Comparison of ENCODE assay signal across 1 cellular context in the genomic region with DNA sequence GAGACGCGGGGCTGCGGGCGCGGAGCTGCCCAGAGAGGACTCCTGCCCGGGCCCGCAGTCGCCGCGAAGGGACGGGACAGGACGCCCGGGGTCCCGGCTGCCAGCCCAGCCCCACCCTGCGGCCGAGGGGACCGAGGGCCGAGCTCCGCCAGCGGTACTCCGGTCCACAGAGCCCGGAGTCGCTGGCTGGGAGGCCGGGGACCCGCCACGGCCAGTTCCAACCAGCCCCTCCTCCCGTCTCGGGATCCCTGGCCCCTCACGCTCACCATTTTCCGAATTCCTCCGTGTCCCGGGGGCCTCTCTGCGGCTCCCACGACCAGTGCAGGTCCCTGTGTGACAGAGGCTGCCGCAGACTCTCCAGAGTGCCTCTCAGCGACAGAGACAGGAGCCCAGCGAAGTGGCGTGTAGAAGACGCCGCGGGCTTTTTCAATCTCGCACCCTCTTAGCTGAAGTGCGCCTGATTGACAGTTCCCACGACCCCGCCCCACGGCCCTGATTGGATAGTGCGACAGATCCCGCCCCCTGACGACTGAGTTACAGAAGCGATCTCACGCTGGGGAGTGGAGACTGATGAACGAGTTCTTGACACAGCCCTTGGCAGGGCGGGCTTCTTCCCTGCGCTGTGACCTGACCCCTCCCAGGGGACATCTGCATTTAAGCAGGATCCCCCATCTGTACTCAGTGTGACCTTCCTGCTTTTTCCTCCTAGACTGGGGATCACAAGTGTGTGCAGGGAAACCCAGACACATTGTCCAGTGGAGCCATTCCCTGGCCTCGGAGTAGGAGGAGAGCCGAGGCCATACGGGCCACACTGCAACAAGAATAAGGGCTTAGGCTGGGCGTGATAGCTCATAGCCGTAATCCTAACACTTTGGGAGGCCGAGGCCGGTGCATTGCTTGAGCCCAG.
TF ChIP-seq lines count a peak whose summit lies in the region.

No MANE protein-coding gene starts in this region.

TF ChIP-seq in HEK293, 187 proteins besides CTCF, POLR2A, EP300 and RAD21 (continued from another document and continues in another):
- TF ChIP-seq ZSCAN5A (tag by site-specific recombination; IDR thresholded peaks at IDR 0.05) (no peak), ZNF707 (tag by site-specific recombination; IDR thresholded peaks at IDR 0.05) (no peak), ZNF600 (tag by site-specific recombination; IDR thresholded peaks at IDR 0.05) (no peak; the same call in 1 of the 2 replicates), ZNF155 (tag by site-specific recombination; IDR thresholded peaks at IDR 0.05) (no peak), ZBTB21 (tag by site-specific recombination; IDR thresholded peaks at IDR 0.05) (peak; percentile 11; the same call in 1 of the 2 replicates), ZNF529 (tag by site-specific recombination; IDR thresholded peaks at IDR 0.05; ENCODE audit: insufficient replicate concordance) (no peak), ZNF654 (tag by site-specific recombination; IDR thresholded peaks at IDR 0.05; ENCODE audit: low read depth) (no peak), ZNF138 (tag by site-specific recombination; IDR thresholded peaks at IDR 0.05; ENCODE audit: borderline replicate concordance) (no peak), BCL11B (tag by site-specific recombination; IDR thresholded peaks at IDR 0.05; ENCODE audit: low read depth) (no peak), ZNF2 (tag by site-specific recombination; IDR thresholded peaks at IDR 0.05) (peak; percentile 51; the same call in 1 of the 2 replicates), REPIN1 (tag by site-specific recombination; IDR thresholded peaks at IDR 0.05; ENCODE audit: low read depth) (no peak), ZNF548 (tag by site-specific recombination; IDR thresholded peaks at IDR 0.05) (no peak), SCRT1 (tag by site-specific recombination; IDR thresholded peaks at IDR 0.05; ENCODE audit: borderline replicate concordance) (no peak), ZNF175 (tag by site-specific recombination; IDR thresholded peaks at IDR 0.05) (no peak), YY1 (tag by site-specific recombination; IDR thresholded peaks at IDR 0.05) (no peak), KLF10 (tag by site-specific recombination; IDR thresholded peaks at IDR 0.05) (no peak), ZNF843 (tag by site-specific recombination; IDR thresholded peaks at IDR 0.05) (0 out of 2 replicates have a peak, but pooled peaks have one; percentile 17), ZNF121 (tag by site-specific recombination; IDR thresholded peaks at IDR 0.05) (no peak), ZNF837 (tag by site-specific recombination; IDR thresholded peaks at IDR 0.05) (no peak), ZBTB11 (tag by site-specific recombination; conservative IDR thresholded peaks at IDR 0.05; ENCODE audit: low read depth) (peak; percentile 27; the same call in 1 of the 2 replicates), ZBTB20 (tag by site-specific recombination; IDR thresholded peaks at IDR 0.05) (peak; percentile 17; the same call in 1 of the 2 replicates), HOXD13 (CRISPR knock-in tag; IDR thresholded peaks at IDR 0.05; ENCODE audit: borderline replicate concordance) (no peak), GLI4 (tag by site-specific recombination; IDR thresholded peaks at IDR 0.05) (no peak), GLIS1 (tag by site-specific recombination; IDR thresholded peaks at IDR 0.05) (peak; percentile 30), ZSCAN23 (tag by site-specific recombination; IDR thresholded peaks at IDR 0.05) (no peak), MZF1 (tag by site-specific recombination; IDR thresholded peaks at IDR 0.05; ENCODE audit: borderline replicate concordance) (peak; percentile 78; the same call in 1 of the 2 replicates), ZNF423 (tag by site-specific recombination; IDR thresholded peaks at IDR 0.05) (no peak), ZSCAN18 (tag by site-specific recombination; IDR thresholded peaks at IDR 0.05) (no peak), ZNF777 (tag by site-specific recombination; IDR thresholded peaks at IDR 0.05; ENCODE audit: borderline replicate concordance) (no peak), HOXA7 (CRISPR knock-in tag; IDR thresholded peaks at IDR 0.05; ENCODE audit: borderline replicate concordance) (no peak), ZNF146 (tag by site-specific recombination; IDR thresholded peaks at IDR 0.05) (no peak), ZNF626 (tag by site-specific recombination; IDR thresholded peaks at IDR 0.05) (no peak), ZNF768 (tag by site-specific recombination; IDR thresholded peaks at IDR 0.05) (no peak), ZNF629 (tag by site-specific recombination; IDR thresholded peaks at IDR 0.05) (peak; percentile 65), ZNF174 (tag by site-specific recombination; IDR thresholded peaks at IDR 0.05) (no peak), ZNF24 (tag by site-specific recombination; IDR thresholded peaks at IDR 0.05) (0 out of 2 replicates have a peak, but pooled peaks have one; percentile 16), ZNF362 (tag by site-specific recombination; IDR thresholded peaks at IDR 0.05) (no peak), IKZF3 (tag by site-specific recombination; IDR thresholded peaks at IDR 0.05) (0 out of 2 replicates have a peak, but pooled peaks have one; percentile 23), ZNF366 (tag by site-specific recombination; conservative IDR thresholded peaks at IDR 0.05) (no peak), ZNF521 (tag by site-specific recombination; IDR thresholded peaks at IDR 0.05) (no peak), ZFP3 (tag by site-specific recombination; IDR thresholded peaks at IDR 0.05; ENCODE audit: low read depth) (no peak), ZNF133 (tag by site-specific recombination; IDR thresholded peaks at IDR 0.05) (no peak), ZNF23 (tag by site-specific recombination; IDR thresholded peaks at IDR 0.05; ENCODE audit: borderline replicate concordance) (no peak), KLF7 (tag by site-specific recombination; IDR thresholded peaks at IDR 0.05; ENCODE audit: borderline replicate concordance) (no peak)
- TF ChIP-seq, protein P1, sequence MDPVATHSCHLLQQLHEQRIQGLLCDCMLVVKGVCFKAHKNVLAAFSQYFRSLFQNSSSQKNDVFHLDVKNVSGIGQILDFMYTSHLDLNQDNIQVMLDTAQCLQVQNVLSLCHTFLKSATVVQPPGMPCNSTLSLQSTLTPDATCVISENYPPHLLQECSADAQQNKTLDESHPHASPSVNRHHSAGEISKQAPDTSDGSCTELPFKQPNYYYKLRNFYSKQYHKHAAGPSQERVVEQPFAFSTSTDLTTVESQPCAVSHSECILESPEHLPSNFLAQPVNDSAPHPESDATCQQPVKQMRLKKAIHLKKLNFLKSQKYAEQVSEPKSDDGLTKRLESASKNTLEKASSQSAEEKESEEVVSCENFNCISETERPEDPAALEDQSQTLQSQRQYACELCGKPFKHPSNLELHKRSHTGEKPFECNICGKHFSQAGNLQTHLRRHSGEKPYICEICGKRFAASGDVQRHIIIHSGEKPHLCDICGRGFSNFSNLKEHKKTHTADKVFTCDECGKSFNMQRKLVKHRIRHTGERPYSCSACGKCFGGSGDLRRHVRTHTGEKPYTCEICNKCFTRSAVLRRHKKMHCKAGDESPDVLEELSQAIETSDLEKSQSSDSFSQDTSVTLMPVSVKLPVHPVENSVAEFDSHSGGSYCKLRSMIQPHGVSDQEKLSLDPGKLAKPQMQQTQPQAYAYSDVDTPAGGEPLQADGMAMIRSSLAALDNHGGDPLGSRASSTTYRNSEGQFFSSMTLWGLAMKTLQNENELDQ (tag by site-specific recombination; IDR thresholded peaks at IDR 0.05; ENCODE audit: low read depth), result no peak
- TF ChIP-seq, protein P2, sequence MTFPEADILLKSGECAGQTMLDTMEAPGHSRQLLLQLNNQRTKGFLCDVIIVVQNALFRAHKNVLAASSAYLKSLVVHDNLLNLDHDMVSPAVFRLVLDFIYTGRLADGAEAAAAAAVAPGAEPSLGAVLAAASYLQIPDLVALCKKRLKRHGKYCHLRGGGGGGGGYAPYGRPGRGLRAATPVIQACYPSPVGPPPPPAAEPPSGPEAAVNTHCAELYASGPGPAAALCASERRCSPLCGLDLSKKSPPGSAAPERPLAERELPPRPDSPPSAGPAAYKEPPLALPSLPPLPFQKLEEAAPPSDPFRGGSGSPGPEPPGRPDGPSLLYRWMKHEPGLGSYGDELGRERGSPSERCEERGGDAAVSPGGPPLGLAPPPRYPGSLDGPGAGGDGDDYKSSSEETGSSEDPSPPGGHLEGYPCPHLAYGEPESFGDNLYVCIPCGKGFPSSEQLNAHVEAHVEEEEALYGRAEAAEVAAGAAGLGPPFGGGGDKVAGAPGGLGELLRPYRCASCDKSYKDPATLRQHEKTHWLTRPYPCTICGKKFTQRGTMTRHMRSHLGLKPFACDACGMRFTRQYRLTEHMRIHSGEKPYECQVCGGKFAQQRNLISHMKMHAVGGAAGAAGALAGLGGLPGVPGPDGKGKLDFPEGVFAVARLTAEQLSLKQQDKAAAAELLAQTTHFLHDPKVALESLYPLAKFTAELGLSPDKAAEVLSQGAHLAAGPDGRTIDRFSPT (tag by site-specific recombination; IDR thresholded peaks at IDR 0.05), result no peak
- TF ChIP-seq, protein P3, sequence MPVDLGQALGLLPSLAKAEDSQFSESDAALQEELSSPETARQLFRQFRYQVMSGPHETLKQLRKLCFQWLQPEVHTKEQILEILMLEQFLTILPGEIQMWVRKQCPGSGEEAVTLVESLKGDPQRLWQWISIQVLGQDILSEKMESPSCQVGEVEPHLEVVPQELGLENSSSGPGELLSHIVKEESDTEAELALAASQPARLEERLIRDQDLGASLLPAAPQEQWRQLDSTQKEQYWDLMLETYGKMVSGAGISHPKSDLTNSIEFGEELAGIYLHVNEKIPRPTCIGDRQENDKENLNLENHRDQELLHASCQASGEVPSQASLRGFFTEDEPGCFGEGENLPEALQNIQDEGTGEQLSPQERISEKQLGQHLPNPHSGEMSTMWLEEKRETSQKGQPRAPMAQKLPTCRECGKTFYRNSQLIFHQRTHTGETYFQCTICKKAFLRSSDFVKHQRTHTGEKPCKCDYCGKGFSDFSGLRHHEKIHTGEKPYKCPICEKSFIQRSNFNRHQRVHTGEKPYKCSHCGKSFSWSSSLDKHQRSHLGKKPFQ (tag by site-specific recombination; IDR thresholded peaks at IDR 0.05), result no peak
- TF ChIP-seq, protein P4, sequence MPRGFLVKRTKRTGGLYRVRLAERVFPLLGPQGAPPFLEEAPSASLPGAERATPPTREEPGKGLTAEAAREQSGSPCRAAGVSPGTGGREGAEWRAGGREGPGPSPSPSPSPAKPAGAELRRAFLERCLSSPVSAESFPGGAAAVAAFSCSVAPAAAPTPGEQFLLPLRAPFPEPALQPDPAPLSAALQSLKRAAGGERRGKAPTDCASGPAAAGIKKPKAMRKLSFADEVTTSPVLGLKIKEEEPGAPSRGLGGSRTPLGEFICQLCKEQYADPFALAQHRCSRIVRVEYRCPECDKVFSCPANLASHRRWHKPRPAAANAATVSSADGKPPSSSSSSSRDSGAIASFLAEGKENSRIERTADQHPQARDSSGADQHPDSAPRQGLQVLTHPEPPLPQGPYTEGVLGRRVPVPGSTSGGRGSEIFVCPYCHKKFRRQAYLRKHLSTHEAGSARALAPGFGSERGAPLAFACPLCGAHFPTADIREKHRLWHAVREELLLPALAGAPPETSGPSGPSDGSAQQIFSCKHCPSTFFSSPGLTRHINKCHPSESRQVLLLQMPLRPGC (tag by site-specific recombination; IDR thresholded peaks at IDR 0.05), result no peak
